In the genomic region with DNA sequence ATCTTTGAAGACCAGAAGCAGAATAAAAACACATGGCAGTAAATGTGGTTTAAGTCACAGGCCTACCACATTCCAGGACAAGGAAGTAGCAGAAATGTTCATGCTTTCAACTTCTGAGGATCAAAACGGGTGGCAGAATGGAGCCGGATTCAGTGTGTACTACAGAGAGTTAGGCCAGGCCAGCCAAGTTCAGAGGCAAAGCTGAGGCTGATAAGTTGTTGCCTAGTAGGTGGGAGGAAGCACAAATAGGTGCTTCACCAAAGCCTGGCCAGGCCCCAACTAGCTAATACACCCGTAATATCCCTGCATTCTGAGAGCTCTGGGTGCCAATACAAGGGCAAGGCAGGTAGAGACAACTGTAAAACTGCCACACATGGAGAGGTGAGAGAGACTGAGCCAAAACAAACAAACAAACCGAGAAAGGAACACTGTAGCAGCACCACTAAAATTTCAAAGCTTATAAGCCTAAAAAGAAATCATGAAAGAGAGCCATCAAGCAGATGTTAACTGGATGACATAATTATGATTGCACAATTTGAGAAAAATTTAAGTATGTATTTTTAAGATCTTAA, we compare ENCODE assay signal across 10 cellular contexts.
DNase-seq lines count a peak whose midpoint lies in the region; ATAC-seq, FAIRE-seq and TF ChIP-seq lines count a peak whose summit lies in the region.
"Had no signal": no experiment of that assay in that cellular context is flagged by ENCODE, and none has a peak within 500 bp of the region (broad histone marks: within the 10 kb centered on the region; RNA-seq: fewer than 3 reads in every experiment).

No MANE protein-coding gene starts in this region.

- no peak overlapping the region for H3K4me3 ChIP-seq in SU-DHL-6 (ENCODE audit: insufficient read depth, low read length, poor library complexity, severe bottlenecking)
- no peak overlapping the region for H3K4me3 ChIP-seq in right cardiac atrium (ENCODE audit: low read length)
- H3K4me3 ChIP-seq: ovary had no signal

- H3K9me3 ChIP-seq in SU-DHL-6 (ENCODE audit: insufficient read depth, low read length) (no peaks in the 10 kb centered on the region), right cardiac atrium (ENCODE audit: control insufficient read depth, low read length) (no peaks in the 10 kb centered on the region)
- H3K9me3 ChIP-seq: ovary had no signal

- no peaks in the 10 kb centered on the region for H3K9me2 ChIP-seq in SU-DHL-6 (replicated peaks; ENCODE audit: insufficient read depth, low read length)

- H3K4me2 ChIP-seq in SU-DHL-6 (ENCODE audit: low read depth, low read length, poor library complexity, severe bottlenecking) = no peak overlapping the region

- no peak overlapping the region for H3K27ac ChIP-seq in SU-DHL-6 (ENCODE audit: low read depth, low read length)
- H3K27ac ChIP-seq in right cardiac atrium (ENCODE audit: low read length) = peak overlapping the region; percentile 64
- H3K27ac ChIP-seq: ovary had no signal

- H3K9ac ChIP-seq in SU-DHL-6 (ENCODE audit: low read length) = no peak overlapping the region

- no peak for FAIRE-seq in urothelium cell line (lab: Jason Lieb, UNC)

- H3K27me3 ChIP-seq in SU-DHL-6 (ENCODE audit: low read length) (no peaks in the 10 kb centered on the region), right cardiac atrium (ENCODE audit: control insufficient read depth, insufficient read depth) (no peaks in the 10 kb centered on the region)
- H3K27me3 ChIP-seq: ovary had no signal

- peak overlapping the region; percentile 24 for H2AFZ ChIP-seq in SU-DHL-6 (ENCODE audit: low read depth, low read length, severe bottlenecking)

- no peaks in the 10 kb centered on the region for H4K20me1 ChIP-seq in SU-DHL-6 (ENCODE audit: low read depth, low read length)

- no peaks in the 10 kb centered on the region for H3K79me2 ChIP-seq in SU-DHL-6 (ENCODE audit: insufficient read depth, low read length)

- intact Hi-C loops in Right ventricle myocardium inferior (cut with DNase I) (no loop called here), cardiac septum (cut with DNase I) (no loop called here), right cardiac atrium (cut with DNase I) (no loop called here)

- peak; percentile 88 for ATAC-seq in Right ventricle myocardium inferior
- ATAC-seq in right cardiac atrium = peak; percentile 50 to 75
- no peak for ATAC-seq in HG02884 (IDR thresholded peaks at IDR 0.05; ENCODE audit: unreplicated experiment)

- no peaks in the 10 kb centered on the region for H3F3A ChIP-seq in SU-DHL-6 (ENCODE audit: insufficient read depth)

- no peaks in the 10 kb centered on the region for H3K36me3 ChIP-seq in SU-DHL-6 (ENCODE audit: low read length)
- H3K36me3 ChIP-seq: ovary had no signal

- TF ChIP-seq CTCF in SU-DHL-6 (IDR thresholded peaks at IDR 0.05; ENCODE audit: insufficient read depth, low read length, poor library complexity, severe bottlenecking) = no peak

- H3K4me1 ChIP-seq in right cardiac atrium (ENCODE audit: control insufficient read depth, insufficient read depth, low read length) = peaks cover 4% of the 10 kb centered on the region

- peak; percentile 68 for DNase-seq in Right ventricle myocardium inferior (ENCODE audit: missing footprints)
- DNase-seq in cardiac septum (ENCODE audit: low spot score) = no peak
- DNase-seq in right cardiac atrium = peak; percentile 25 to 65 (median 37)
- peak; percentile 11 for DNase-seq in urothelium cell line (ENCODE audit: low spot score)
- no peak for DNase-seq in hepatic stellate cell (ENCODE audit: low spot score)
- no peak for DNase-seq in 8988T
- DNase-seq: activated CD4-positive, alpha-beta T cell treated with anti-CD3 and anti-CD28 coated beads for 4 hours; ovary had no signal

- 39% methylated on average over 4 of the region's 4 CpGs for WGBS in right cardiac atrium

Comparison
In these comparisons a context has a peak if more than half of its experiments do, and no peak if none do; other contexts are left out.
1. DNase-seq: peak in Right ventricle myocardium inferior (single experiment), right cardiac atrium (3 of 3) and urothelium cell line (single experiment); none in cardiac septum (single experiment), hepatic stellate cell (single experiment) and 8988T (single experiment).